In the genomic region with DNA sequence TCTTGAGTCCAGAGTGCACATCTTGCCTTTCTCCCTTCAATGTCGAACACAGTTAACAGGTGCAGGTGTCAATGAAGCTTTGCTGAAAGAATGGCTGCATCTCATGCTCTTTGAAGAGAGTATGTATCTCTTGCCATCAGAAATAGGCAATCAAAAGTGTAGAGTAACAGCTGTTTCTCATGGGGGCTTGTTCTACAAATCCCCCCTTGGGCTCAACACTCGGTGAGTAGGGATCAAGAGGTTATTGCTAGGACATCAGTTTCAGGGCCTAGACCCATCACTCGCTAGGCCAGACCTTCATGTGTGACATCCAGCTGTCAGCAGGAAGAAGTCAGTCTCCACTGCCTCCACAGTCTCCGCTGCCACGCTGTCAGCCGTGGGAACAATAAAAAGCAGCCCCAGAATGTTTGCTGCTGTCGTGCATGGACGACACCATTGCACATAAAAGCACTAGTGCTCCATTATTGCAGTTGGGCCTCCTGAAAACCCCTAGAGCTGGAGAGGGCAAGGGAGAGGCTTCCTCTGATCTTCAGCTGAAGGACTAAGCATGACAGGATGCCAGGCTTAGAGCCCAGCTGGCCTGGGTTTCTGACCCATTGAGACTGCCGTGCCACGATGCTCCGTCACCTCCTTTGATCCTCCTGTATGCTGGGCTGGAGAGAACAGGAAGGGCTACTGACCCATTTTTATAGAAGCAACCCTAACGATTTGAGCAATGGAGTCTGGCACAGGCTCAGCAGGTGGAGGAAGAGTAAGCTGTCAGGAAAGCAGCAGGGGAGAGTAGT, we compare ENCODE assay signal across 17 cellular contexts. TPM values are rescaled to one million over a fixed set of nuclear protein-coding genes. Genes with fewer than 3 reads are reported as not detected.
DNase-seq lines count a peak whose midpoint lies in the region; ATAC-seq and TF ChIP-seq lines count a peak whose summit lies in the region.
"Had no signal": no experiment of that assay in that cellular context is flagged by ENCODE, and none has a peak within 500 bp of the region (broad histone marks: within the 10 kb centered on the region; RNA-seq: fewer than 3 reads in every experiment).

No MANE protein-coding gene starts in this region.

- H3K79me2 ChIP-seq in OCI-LY7 (ENCODE audit: insufficient read depth, low read depth, low read length) = no peaks in the 10 kb centered on the region; the same call in 1 of the 2 replicates
- H3K79me2 ChIP-seq in GM23248 (ENCODE audit: insufficient read depth) = no peaks in the 10 kb centered on the region

- no peaks in the 10 kb centered on the region for H3F3A ChIP-seq in GM23248 (ENCODE audit: insufficient read depth)

- H2AFZ ChIP-seq in OCI-LY7 (ENCODE audit: low read length) (no peak overlapping the region), GM23248 (no peak overlapping the region)

- intact Hi-C loops in OCI-LY7 (cut with micrococcal nuclease; ENCODE audit: unreplicated experiment) = loop anchor here (1.0 to 2.0 kb wide), 3 partner anchors 24 to 34 kb away; no protein-coding TSS in a partner anchor

- H3K4me1 ChIP-seq in BLaER1 = peaks cover 86% of the 10 kb centered on the region
- H3K4me1 ChIP-seq in OCI-LY7 (ENCODE audit: insufficient read depth, low read length, poor library complexity, severe bottlenecking) = peaks cover 89% of the 10 kb centered on the region
- H3K4me1 ChIP-seq in GM23248 (ENCODE audit: insufficient read depth) = no peaks in the 10 kb centered on the region
- H3K4me1 ChIP-seq: uterus had no signal

- 68 to 74% methylated on average over 12 of the region's 12 CpGs for WGBS in GM23248 (ENCODE audit: low coverage in 1 of 2, low lambda C conversion rate in 2 of 2, missing lambda C conversion rate in 2 of 2), 2 experiments

- H4K20me1 ChIP-seq in BLaER1 = no peaks in the 10 kb centered on the region
- no peaks in the 10 kb centered on the region for H4K20me1 ChIP-seq in OCI-LY7 (ENCODE audit: insufficient read depth, low read length)
- H4K20me1 ChIP-seq in GM23248 (ENCODE audit: insufficient read depth) = no peaks in the 10 kb centered on the region

- CTCF ChIA-PET in OCI-LY7 (lab: Charles Lee; ENCODE audit: unreplicated experiment) = interaction anchor here (0.5 to 2.5 kb wide), 6 partner anchors 10 to 34 kb away, joined by 3 to 15 read pairs (median 4); no protein-coding TSS in a partner anchor

- in situ Hi-C loops in GM23248 (cut with MboI) = no loop called here

- H3K9me3 ChIP-seq in BLaER1 (no peaks in the 10 kb centered on the region), OCI-LY7 (ENCODE audit: low read length) (no peaks in the 10 kb centered on the region), GM23248 (ENCODE audit: low read depth) (no peaks in the 10 kb centered on the region)
- H3K9me3 ChIP-seq: uterus had no signal

- DNase-seq in COLO668 (lab: John Stamatoyannopoulos, UW; ENCODE audit: unreplicated experiment) (peak; percentile 16), OCI-LY7 (ENCODE audit: low spot score) (peak; percentile 77), GM23248 (no peak), A172 (ENCODE audit: low spot score) (no peak), NCI-H2107 treated with DMSO at 0.1 percent for 48 hours (lab: John Stamatoyannopoulos, UW; ENCODE audit: unreplicated experiment) (no peak)
- no peak for DNase-seq in central memory CD8-positive, alpha-beta T cell (ENCODE audit: low spot score in 2 of 2)
- DNase-seq: C1 segment of cervical spinal cord; effector CD4-positive, alpha-beta T cell; GDM1; NCI-H1436 treated with DMSO at 0.1 percent for 48 hours; retina; SHP77; uterus had no signal

- no peaks in the 10 kb centered on the region for H3K27me3 ChIP-seq in BLaER1
- no peaks in the 10 kb centered on the region; the same call in 1 of the 2 replicates for H3K27me3 ChIP-seq in GM23248 (replicated peaks; ENCODE audit: insufficient read depth)
- H3K27me3 ChIP-seq: uterus had no signal

- TF ChIP-seq CTCF in OCI-LY7 (conservative IDR thresholded peaks at IDR 0.05; ENCODE audit: low read length) = no peak

- POLR2A ChIA-PET in OCI-LY7 (lab: Charles Lee) = interaction anchor here (0.7 to 7.0 kb wide), 13 partner anchors 8 to 186 kb away, joined by 3 to 100 read pairs (median 12); a partner anchor contains a TSS

- no peaks in the 10 kb centered on the region for H3K27me3 Mint-ChIP-seq in central memory CD8-positive, alpha-beta T cell

- no peaks in the 10 kb centered on the region for H3K36me3 ChIP-seq in BLaER1
- peaks cover 10% of the 10 kb centered on the region; the same call in 1 of the 2 replicates for H3K36me3 ChIP-seq in OCI-LY7 (ENCODE audit: insufficient read depth, low read length)
- no peaks in the 10 kb centered on the region for H3K36me3 ChIP-seq in GM23248 (ENCODE audit: low read depth)
- H3K36me3 ChIP-seq: uterus had no signal

- H3K4me3 Mint-ChIP-seq in central memory CD8-positive, alpha-beta T cell = no peak overlapping the region
- H3K4me3 Mint-ChIP-seq: brain, neural crest cell had no signal

- ATAC-seq in central memory CD8-positive, alpha-beta T cell (replicated peaks; ENCODE audit: extremely low read depth, poor library complexity, severe bottlenecking) = no peak
- ATAC-seq in HG03039 (IDR thresholded peaks at IDR 0.05; ENCODE audit: unreplicated experiment) = no peak

- H3K27ac ChIP-seq in BLaER1 (peak overlapping the region; percentile 53; the same call in 1 of the 2 replicates), OCI-LY7 (ENCODE audit: low read depth, low read length, poor library complexity, severe bottlenecking) (peak overlapping the region; percentile 97), GM23248 (no peak overlapping the region)
- H3K27ac ChIP-seq: uterus had no signal

- H3K9me3 Mint-ChIP-seq in central memory CD8-positive, alpha-beta T cell = no peaks in the 10 kb centered on the region
- H3K9me3 Mint-ChIP-seq: brain, neural crest cell had no signal

- H3K36me3 Mint-ChIP-seq in central memory CD8-positive, alpha-beta T cell (ENCODE audit: insufficient read depth) = peaks cover 28% of the 10 kb centered on the region
- H3K36me3 Mint-ChIP-seq: brain had no signal

- peaks cover 66% of the 10 kb centered on the region for H3K4me1 Mint-ChIP-seq in central memory CD8-positive, alpha-beta T cell
- H3K4me1 Mint-ChIP-seq: brain, neural crest cell had no signal

- H3K4me2 ChIP-seq in BLaER1 (peak overlapping the region; percentile 70), OCI-LY7 (ENCODE audit: low read length) (peak overlapping the region; percentile 66), GM23248 (ENCODE audit: unreplicated experiment) (no peak overlapping the region)

- H3K27ac Mint-ChIP-seq in central memory CD8-positive, alpha-beta T cell (ENCODE audit: low read depth) = peak overlapping the region; percentile 96

- TSS peak; percentile 91 for BruUV-seq in OCI-LY7 (replicated peaks; lab: Mats Ljungman, UMichigan)

- H3K9ac ChIP-seq in BLaER1 (no peak overlapping the region), GM23248 (no peak overlapping the region)

- H3K4me3 ChIP-seq in BLaER1 = no peak overlapping the region
- peak overlapping the region; percentile 32 for H3K4me3 ChIP-seq in OCI-LY7 (ENCODE audit: low read depth, low read length, poor library complexity, severe bottlenecking)
- H3K4me3 ChIP-seq in GM23248 = no peak overlapping the region
- H3K4me3 ChIP-seq: uterus had no signal

- H3K9me2 ChIP-seq in OCI-LY7 (ENCODE audit: insufficient read depth, low read length) = no peaks in the 10 kb centered on the region
- H3K9me2 ChIP-seq in GM23248 (ENCODE audit: insufficient read depth) = no peaks in the 10 kb centered on the region

RNA-seq across cellular contexts. Expression of a gene that starts 23.6 kb away (rescaled TPM):
- 23.7 and 24.2 TPM in 2 replicates for total RNA-seq in OCI-LY7 (2014; rRNA removed; shearing (Covaris generic))
- 40.3 and 50.5 TPM in 2 replicates for total RNA-seq in OCI-LY7 (2022)
- 0.38 and 0.54 TPM in 2 replicates for total RNA-seq in GM23248 (2014; rRNA removed; shearing (Covaris generic))
- 0.54 and 0.75 TPM in 2 replicates for polyA plus RNA-seq in GM23248 (2016; fragmentation: Nextera tagmentation; extraction: Ambion mirVana)
- 0.91 and 0.95 TPM in 2 replicates for total RNA-seq in A172 (2014; rRNA removed; shearing (Covaris generic))

RNA-seq across cellular contexts. Expression of a gene that starts 26.0 kb away (rescaled TPM):
- 102 and 108 TPM in 2 replicates for total RNA-seq in OCI-LY7 (2014; rRNA removed; shearing (Covaris generic))
- 211 and 214 TPM in 2 replicates for total RNA-seq in OCI-LY7 (2022)
- total RNA-seq in GM23248 (2014; rRNA removed; shearing (Covaris generic)) = 16.7 and 28.2 TPM in 2 replicates
- 15.1 and 17.1 TPM in 2 replicates for polyA plus RNA-seq in GM23248 (2016; fragmentation: Nextera tagmentation; extraction: Ambion mirVana)
- 47.0 and 47.8 TPM in 2 replicates for total RNA-seq in A172 (2014; rRNA removed; shearing (Covaris generic))

Comparison
In these comparisons a context has a peak if more than half of its experiments do, and no peak if none do; other contexts are left out.
1. DNase-seq: peak in COLO668 (single experiment) and OCI-LY7 (single experiment); none in central memory CD8-positive, alpha-beta T cell (0 of 2), GM23248 (single experiment), A172 (single experiment) and NCI-H2107 treated with DMSO at 0.1 percent for 48 hours (single experiment).
2. RNA of a gene that starts 23.6 kb away (total RNA-seq): 23.7 to 50.5 TPM in OCI-LY7; 0.91 to 0.95 TPM in A172 and 0.38 to 0.54 TPM in GM23248; every median in the first group is over 10 times any median in the second.